In the genomic region with DNA sequence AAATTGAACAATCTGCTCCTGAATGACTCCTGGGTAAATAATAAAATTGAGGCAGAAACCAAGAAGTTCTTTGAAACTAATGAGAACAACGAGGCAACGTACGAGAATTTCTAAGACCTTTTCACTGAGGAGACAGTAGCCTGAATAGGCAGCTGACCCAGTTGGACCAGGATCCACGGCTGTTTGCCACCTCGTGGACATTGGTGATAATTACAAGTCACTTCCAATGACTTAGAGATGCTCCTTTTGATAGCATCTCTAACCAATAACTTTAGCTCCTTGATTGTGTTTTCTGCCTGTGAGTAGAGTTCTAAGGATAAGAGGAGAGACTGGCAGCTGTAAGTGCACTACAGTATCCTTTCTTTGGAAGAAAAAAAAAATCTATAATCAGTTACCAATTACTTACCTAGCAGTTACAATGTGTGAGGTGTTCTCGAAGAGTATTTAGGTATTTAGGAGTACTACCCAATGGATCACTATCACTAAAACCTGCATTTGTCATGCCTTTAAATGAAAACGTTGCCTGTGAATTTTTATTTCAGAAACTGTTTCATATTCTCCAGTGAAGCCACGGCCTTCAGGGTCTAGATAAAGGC, we compare ENCODE assay signal across 9 cellular contexts. TPM values are rescaled to one million over a fixed set of nuclear protein-coding genes. Genes with fewer than 3 reads are reported as not detected.
A peak's percentile ranks its signal among the peaks of the same experiment; 100 is the strongest.
DNase-seq lines count a peak whose midpoint lies in the region; ATAC-seq and TF ChIP-seq lines count a peak whose summit lies in the region.
"Had no signal": no experiment of that assay in that cellular context is flagged by ENCODE, and none has a peak within 500 bp of the region (broad histone marks: within the 10 kb centered on the region; RNA-seq: fewer than 3 reads in every experiment).

No MANE protein-coding gene starts in this region.

- peak; percentile 78 for ATAC-seq in GM21526 (IDR thresholded peaks at IDR 0.05; ENCODE audit: low FRiP score, unreplicated experiment)
- peak in 1 of 2 donors; percentile 67 for ATAC-seq in upper lobe of left lung (ENCODE audit: low FRiP score in 2 of 2)

- H3K4me3 ChIP-seq in kidney epithelial cell (ENCODE audit: low read depth, low read length) (no peak overlapping the region), upper lobe of left lung (no peak overlapping the region)
- H3K4me3 ChIP-seq: BLaER1 had no signal

- WGBS in upper lobe of left lung, 2 donors = 31 to 32% methylated on average over 8 of the region's 8 CpGs

- TF ChIP-seq POLR2A in upper lobe of left lung (IDR thresholded peaks at IDR 0.05) = no peak

- no peaks in the 10 kb centered on the region for H3K27me3 ChIP-seq in kidney epithelial cell (ENCODE audit: control insufficient read depth, insufficient read depth, low read length)
- H3K27me3 ChIP-seq in upper lobe of left lung = no peaks in the 10 kb centered on the region
- H3K27me3 ChIP-seq: BLaER1 had no signal

- H3K36me3 ChIP-seq in kidney epithelial cell (ENCODE audit: control insufficient read depth, insufficient read depth, low read length) = no peaks in the 10 kb centered on the region
- no peaks in the 10 kb centered on the region for H3K36me3 ChIP-seq in upper lobe of left lung
- H3K36me3 ChIP-seq: BLaER1 had no signal

- DNase-seq in NCI-H2029 (lab: John Stamatoyannopoulos, UW) (peak; percentile 2), NCI-H2029 treated with DMSO at 0.1 percent for 48 hours (lab: John Stamatoyannopoulos, UW) (no peak), amniotic epithelial cell (ENCODE audit: low read depth) (peak; percentile 11), kidney epithelial cell (ENCODE audit: low read depth) (no peak), upper lobe of left lung (peak in 1 of 2 donors; percentile 39), OCI-M2 (lab: John Stamatoyannopoulos, UW; ENCODE audit: unreplicated experiment) (no peak)

- TF ChIP-seq EP300 in upper lobe of left lung (IDR thresholded peaks at IDR 0.05) = no peak

- H3K9me3 ChIP-seq in upper lobe of left lung = no peaks in the 10 kb centered on the region
- H3K9me3 ChIP-seq: BLaER1 had no signal

- no peaks in the 10 kb centered on the region for H3K4me1 ChIP-seq in upper lobe of left lung

- H3K27ac ChIP-seq in upper lobe of left lung = no peak overlapping the region
- H3K27ac ChIP-seq: BLaER1 had no signal

- TF ChIP-seq CTCF in LNCAP (IDR thresholded peaks at IDR 0.05) (peak; percentile 58), kidney epithelial cell (IDR thresholded peaks at IDR 0.05; ENCODE audit: insufficient read depth, low read length, poor library complexity, severe bottlenecking) (peak; percentile 41), upper lobe of left lung (IDR thresholded peaks at IDR 0.05) (peak in 4 of 6 experiments; percentile 14 to 56 (median 30))

RNA-seq across cellular contexts. Expression of a gene that starts 31.3 kb away (rescaled TPM):
- total RNA-seq in kidney epithelial cell (not detected in 2 replicates), upper lobe of left lung (not detected)

Comparison
In these comparisons a context has a peak if more than half of its experiments do, and no peak if none do; other contexts are left out.
1. DNase-seq: peak in NCI-H2029 (single experiment) and amniotic epithelial cell (single experiment); none in NCI-H2029 treated with DMSO at 0.1 percent for 48 hours (single experiment), kidney epithelial cell (single experiment) and OCI-M2 (single experiment).
2. Peak in every context shown above with its lines, with median percentiles within 50 percentile points of each other: CTCF ChIP-seq.